9 cellular contexts compared by ENCODE assay signal in genomic region chr1:218304281-218305039, GRCh38. TPM values are rescaled to one million over a fixed set of nuclear protein-coding genes. Genes with fewer than 3 reads are reported as not detected.
A peak's percentile ranks its signal among the peaks of the same experiment; 100 is the strongest.
DNase-seq lines count a peak whose midpoint lies in the region; ATAC-seq and TF ChIP-seq lines count a peak whose summit lies in the region.
"Had no signal": no experiment of that assay in that cellular context is flagged by ENCODE, and none has a peak within 500 bp of the region (broad histone marks: within the 10 kb centered on the region; RNA-seq: fewer than 3 reads in every experiment).

No MANE protein-coding gene starts in this region.

- H3K27ac Mint-ChIP-seq in activated naive CD8-positive, alpha-beta T cell treated with anti-CD3 and anti-CD28 coated beads for 36 hours = peak overlapping the region; percentile 16
- peak overlapping the region; percentile 50 for H3K27ac Mint-ChIP-seq in neural crest cell (ENCODE audit: unreplicated experiment)
- H3K27ac Mint-ChIP-seq in activated CD4-positive, alpha-beta memory T cell treated with anti-CD3 and anti-CD28 coated beads for 36 hours = no peak overlapping the region
- H3K27ac Mint-ChIP-seq: activated B cell treated with CpG ODN at 0.5 μM for 24 hours had no signal

- ATAC-seq in GM21825 (IDR thresholded peaks at IDR 0.05; ENCODE audit: unreplicated experiment) = peak; percentile 63

- DNase-seq in Kasumi-1 (lab: John Stamatoyannopoulos, UW) (peak; percentile 49 to 67), neural crest cell (ENCODE audit: low read depth, low spot score) (no peak), amniotic stem cell (lab: John Stamatoyannopoulos, UW) (no peak), kidney glomerular epithelial cell (lab: John Stamatoyannopoulos, UW) (no peak)
- peak; percentile 5 for DNase-seq in activated naive CD8-positive, alpha-beta T cell treated with anti-CD3 and anti-CD28 coated beads for 36 hours
- no peak for DNase-seq in activated CD4-positive, alpha-beta memory T cell treated with anti-CD3 and anti-CD28 coated beads for 36 hours
- no peak for DNase-seq in activated CD4-positive, alpha-beta T cell treated with anti-CD3 and anti-CD28 coated beads, Interleukin-2, amount 50 U/mL, for 4 hours
- DNase-seq: activated B cell treated with CpG ODN at 0.5 μM for 24 hours had no signal

- CTCF ChIA-PET in activated CD4-positive, alpha-beta memory T cell treated with anti-CD3 and anti-CD28 coated beads for 36 hours (lab: Charles Lee) = interaction anchor here (0.7 to 2.0 kb wide), 2 partner anchors 25 to 1519 kb away, joined by 3 to 4 read pairs; no protein-coding TSS in a partner anchor

- H3K36me3 Mint-ChIP-seq in activated naive CD8-positive, alpha-beta T cell treated with anti-CD3 and anti-CD28 coated beads for 36 hours = peaks cover 20% of the 10 kb centered on the region
- H3K36me3 Mint-ChIP-seq in neural crest cell (ENCODE audit: low read depth) = peaks cover 6% of the 10 kb centered on the region
- peaks cover 29% of the 10 kb centered on the region for H3K36me3 Mint-ChIP-seq in activated CD4-positive, alpha-beta memory T cell treated with anti-CD3 and anti-CD28 coated beads for 36 hours

- no peaks in the 10 kb centered on the region for H3K27me3 Mint-ChIP-seq in activated naive CD8-positive, alpha-beta T cell treated with anti-CD3 and anti-CD28 coated beads for 36 hours
- no peaks in the 10 kb centered on the region for H3K27me3 Mint-ChIP-seq in neural crest cell (ENCODE audit: low read depth)
- no peaks in the 10 kb centered on the region for H3K27me3 Mint-ChIP-seq in activated CD4-positive, alpha-beta memory T cell treated with anti-CD3 and anti-CD28 coated beads for 36 hours
- H3K27me3 Mint-ChIP-seq: activated B cell treated with CpG ODN at 0.5 μM for 24 hours had no signal

- TF ChIP-seq CTCF in neural crest cell (conservative IDR thresholded peaks at IDR 0.05) = no peak

- POLR2A ChIA-PET in activated CD4-positive, alpha-beta memory T cell treated with anti-CD3 and anti-CD28 coated beads for 36 hours (lab: Charles Lee) = no interaction called here

- intact Hi-C loops in activated CD4-positive, alpha-beta memory T cell treated with anti-CD3 and anti-CD28 coated beads for 36 hours (cut with micrococcal nuclease) = no loop called here

- H3K9me3 Mint-ChIP-seq in activated naive CD8-positive, alpha-beta T cell treated with anti-CD3 and anti-CD28 coated beads for 36 hours = no peaks in the 10 kb centered on the region
- no peaks in the 10 kb centered on the region for H3K9me3 Mint-ChIP-seq in neural crest cell
- no peaks in the 10 kb centered on the region for H3K9me3 Mint-ChIP-seq in activated CD4-positive, alpha-beta memory T cell treated with anti-CD3 and anti-CD28 coated beads for 36 hours
- H3K9me3 Mint-ChIP-seq: activated B cell treated with CpG ODN at 0.5 μM for 24 hours had no signal

- peaks cover 17% of the 10 kb centered on the region for H3K4me1 Mint-ChIP-seq in activated naive CD8-positive, alpha-beta T cell treated with anti-CD3 and anti-CD28 coated beads for 36 hours
- H3K4me1 Mint-ChIP-seq in neural crest cell = no peaks in the 10 kb centered on the region
- H3K4me1 Mint-ChIP-seq in activated CD4-positive, alpha-beta memory T cell treated with anti-CD3 and anti-CD28 coated beads for 36 hours (ENCODE audit: low read depth) = peaks cover 5% of the 10 kb centered on the region
- H3K4me1 Mint-ChIP-seq: activated B cell treated with CpG ODN at 0.5 μM for 24 hours had no signal

- no peak overlapping the region for H3K4me3 Mint-ChIP-seq in activated naive CD8-positive, alpha-beta T cell treated with anti-CD3 and anti-CD28 coated beads for 36 hours
- H3K4me3 Mint-ChIP-seq in neural crest cell = no peak overlapping the region
- H3K4me3 Mint-ChIP-seq in activated CD4-positive, alpha-beta memory T cell treated with anti-CD3 and anti-CD28 coated beads for 36 hours = no peak overlapping the region
- H3K4me3 Mint-ChIP-seq: activated B cell treated with CpG ODN at 0.5 μM for 24 hours had no signal

RNA-seq across cellular contexts. Expression of gene RRP15, which starts 19.4 kb away (rescaled TPM):
- 10 to 100 TPM; 41.3 to 50.5 TPM for total RNA-seq in activated naive CD8-positive, alpha-beta T cell treated with anti-CD3 and anti-CD28 coated beads for 36 hours
- 34.9 and 35.2 TPM in 2 replicates for total RNA-seq in neural crest cell
- total RNA-seq in activated CD4-positive, alpha-beta memory T cell treated with anti-CD3 and anti-CD28 coated beads for 36 hours = 10 to 100 TPM; 18.0 to 18.8 TPM

RNA-seq across cellular contexts. Expression of gene TGFB2, which starts 40.7 kb away (rescaled TPM):
- total RNA-seq in activated naive CD8-positive, alpha-beta T cell treated with anti-CD3 and anti-CD28 coated beads for 36 hours = under 1 TPM in 1 of 2 experiments, not detected in 1; 0.04 TPM
- total RNA-seq in neural crest cell = 11.4 and 14.0 TPM in 2 replicates
- not detected for total RNA-seq in activated CD4-positive, alpha-beta memory T cell treated with anti-CD3 and anti-CD28 coated beads for 36 hours

Comparison
In these comparisons a context has a peak if more than half of its experiments do, and no peak if none do; other contexts are left out.
1. DNase-seq: peak in Kasumi-1 (2 of 2) and activated naive CD8-positive, alpha-beta T cell treated with anti-CD3 and anti-CD28 coated beads for 36 hours (single experiment); none in neural crest cell (single experiment), activated CD4-positive, alpha-beta memory T cell treated with anti-CD3 and anti-CD28 coated beads for 36 hours (single experiment), activated CD4-positive, alpha-beta T cell treated with anti-CD3 and anti-CD28 coated beads, Interleukin-2, amount 50 U/mL, for 4 hours (0 of 2), amniotic stem cell (single experiment) and kidney glomerular epithelial cell (single experiment).
2. RNA of gene TGFB2, which starts 40.7 kb away (total RNA-seq): 11.4 to 14.0 TPM in neural crest cell; 0.04 TPM in activated naive CD8-positive, alpha-beta T cell treated with anti-CD3 and anti-CD28 coated beads for 36 hours and not detected in activated CD4-positive, alpha-beta memory T cell treated with anti-CD3 and anti-CD28 coated beads for 36 hours; every median in the first group is over 10 times any median in the second.